8 cellular contexts compared by ENCODE assay signal in the genomic region with DNA sequence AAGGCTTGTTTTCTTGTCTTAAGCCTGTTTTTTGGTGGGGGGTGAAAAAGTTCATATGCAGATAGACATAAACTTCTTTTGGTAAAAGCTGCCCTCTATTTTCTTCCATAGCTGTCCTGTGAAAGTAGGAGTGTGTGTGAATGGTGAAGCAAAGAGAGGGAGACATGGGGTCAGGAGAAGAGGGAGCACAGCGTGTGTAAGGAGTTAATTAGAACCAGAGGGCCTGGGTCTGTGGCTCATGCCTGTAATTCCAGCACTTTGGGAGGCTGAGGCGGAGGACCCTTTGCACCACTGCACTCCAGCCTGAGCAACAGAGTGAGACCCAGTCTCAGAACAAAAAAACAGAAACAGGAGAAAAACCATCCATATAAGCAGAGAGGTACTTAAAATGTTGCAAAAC. TPM values are rescaled to one million over a fixed set of nuclear protein-coding genes. Genes with fewer than 3 reads are reported as not detected.
DNase-seq lines count a peak whose midpoint lies in the region; ATAC-seq and TF ChIP-seq lines count a peak whose summit lies in the region.

No MANE protein-coding gene starts in this region.

- H3K9me3 ChIP-seq in heart right ventricle (no peaks in the 10 kb centered on the region), lower lobe of right lung (no peaks in the 10 kb centered on the region), uterus (no peaks in the 10 kb centered on the region)

- 43 to 51% methylated on average over 2 of the region's 2 CpGs for WGBS in heart right ventricle, 2 donors

- ATAC-seq in heart right ventricle (no peak), left ventricle myocardium superior (no peak), lower lobe of right lung (no peak), GM19395 (IDR thresholded peaks at IDR 0.05; ENCODE audit: unreplicated experiment) (no peak)

- H3K27ac ChIP-seq in heart right ventricle (peak overlapping the region in 9 of 10 donors; percentile 91 to 98 (median 96)), lower lobe of right lung (peak overlapping the region; percentile 98), uterus (peak overlapping the region; percentile 97 to 98)

- peaks cover 5 to 29% (median 22%) of the 10 kb centered on the region in 9 donors for H3K4me1 ChIP-seq in heart right ventricle
- peaks cover 24% of the 10 kb centered on the region for H3K4me1 ChIP-seq in lower lobe of right lung
- no peaks in the 10 kb centered on the region for H3K4me1 ChIP-seq in uterus

- H3K4me3 ChIP-seq in heart right ventricle (peak overlapping the region; percentile 43 to 72 (median 64)), lower lobe of right lung (peak overlapping the region; percentile 57), uterus (peak overlapping the region; percentile 64 to 68)

- no peaks in the 10 kb centered on the region for H3K27me3 ChIP-seq in heart right ventricle
- no peaks in the 10 kb centered on the region for H3K27me3 ChIP-seq in lower lobe of right lung (ENCODE audit: low read depth)
- no peaks in the 10 kb centered on the region for H3K27me3 ChIP-seq in uterus

- intact Hi-C loops in heart right ventricle (cut with DNase I) (loop anchor here in 2 of 10 donors (5.0 to 10.0 kb wide), 2 partner anchors 71 to 351 kb away; a partner anchor contains a TSS), left ventricle myocardium superior (cut with micrococcal nuclease) (no loop called here), lower lobe of right lung (cut with DNase I) (no loop called here), uterus (cut with DNase I; ENCODE audit: low total_unique reads) (no loop called here)

- TF ChIP-seq CTCF in heart right ventricle (IDR thresholded peaks at IDR 0.05) (no peak), lower lobe of right lung (IDR thresholded peaks at IDR 0.05) (no peak), uterus (IDR thresholded peaks at IDR 0.05) (no peak)

- TF ChIP-seq POLR2A in uterus (IDR thresholded peaks at IDR 0.05): no peak

- DNase-seq in heart right ventricle: no peak
- DNase-seq in left ventricle myocardium superior: no peak
- DNase-seq in astrocyte of the hippocampus (ENCODE audit: low read depth, low spot score): peak; percentile 34
- no peak for DNase-seq in lower lobe of right lung
- no peak for DNase-seq in uterus
- DNase-seq in NCI-H1048 (lab: John Stamatoyannopoulos, UW): no peak
- no peak for DNase-seq in T1000 (lab: John Stamatoyannopoulos, UW)

- no peaks in the 10 kb centered on the region for H3K36me3 ChIP-seq in heart right ventricle
- no peaks in the 10 kb centered on the region for H3K36me3 ChIP-seq in lower lobe of right lung
- no peaks in the 10 kb centered on the region for H3K36me3 ChIP-seq in uterus

RNA-seq across cellular contexts. Expression of a gene that starts 16.2 kb away (rescaled TPM):
- total RNA-seq in heart right ventricle (10 to 100 TPM; 19.1 to 52.5 (median 24.7) TPM), left ventricle myocardium superior (30.7 TPM), lower lobe of right lung (133 TPM), uterus (100 to 1,000 TPM; 100 to 252 (median 155) TPM)
- 10 to 100 TPM; 23.7 to 77.3 TPM for polyA plus RNA-seq in heart right ventricle
